17 cellular contexts compared by ENCODE assay signal in genomic region chr20:36527331-36528125, GRCh38. TPM values are rescaled to one million over a fixed set of nuclear protein-coding genes. Genes with fewer than 3 reads are reported as not detected.
DNase-seq lines count a peak whose midpoint lies in the region; ATAC-seq and TF ChIP-seq lines count a peak whose summit lies in the region.
"Had no signal": no experiment of that assay in that cellular context is flagged by ENCODE, and none has a peak within 500 bp of the region (broad histone marks: within the 10 kb centered on the region; RNA-seq: fewer than 3 reads in every experiment).

No MANE protein-coding gene starts in this region.

- H3K27ac Mint-ChIP-seq in activated T-helper 2 cell treated with anti-CD3 and anti-CD28 coated beads, Interferon-gamma antibody, Interleukin-2, Interleukin-4, amounts not matched to agents 10 μg/mL and 5 μg/mL and 100 μg/mL, durations not matched to agents 14 hours and 24 hours and 36 hours: no peak overlapping the region
- H3K27ac Mint-ChIP-seq: activated CD4-positive, alpha-beta memory T cell treated with anti-CD3 and anti-CD28 coated beads, Interleukin-2, amount 10 ng/mL, durations not matched to agents 7 days and 5 days; activated T-cell treated with anti-CD3 and anti-CD28 coated beads, Interleukin-2, amount 50 U/mL, for 72 hours; HFFc6 had no signal

- H3K36me3 ChIP-seq in H7 (replicated peaks; ENCODE audit: control insufficient read depth, insufficient read depth, low read length): peaks cover 15% of the 10 kb centered on the region

- no peaks in the 10 kb centered on the region for H3K27me3 Mint-ChIP-seq in activated T-helper 2 cell treated with anti-CD3 and anti-CD28 coated beads, Interferon-gamma antibody, Interleukin-2, Interleukin-4, amounts not matched to agents 10 μg/mL and 5 μg/mL and 100 μg/mL, durations not matched to agents 14 hours and 24 hours and 36 hours (ENCODE audit: low read depth)
- H3K27me3 Mint-ChIP-seq: activated CD4-positive, alpha-beta memory T cell treated with anti-CD3 and anti-CD28 coated beads, Interleukin-2, amount 10 ng/mL, durations not matched to agents 7 days and 5 days had no signal

- DNase-seq in H7: peak; percentile 26
- DNase-seq in RWPE1 (ENCODE audit: low spot score): no peak
- DNase-seq in right cardiac atrium: peak in 2 of 3 donors; percentile 68 to 76
- peak; percentile 54 for DNase-seq in sciatic nerve (ENCODE audit: low spot score)
- no peak for DNase-seq in activated CD8-positive, alpha-beta memory T cell treated with anti-CD3 and anti-CD28 coated beads, Interleukin-2, amount 50 U/mL, for 4 hours
- no peak for DNase-seq in DMS79 treated with DMSO at 0.1 percent for 48 hours (lab: John Stamatoyannopoulos, UW)
- no peak for DNase-seq in iPS-NIHi11 (ENCODE audit: low spot score)
- DNase-seq in activated T-helper 2 cell treated with anti-CD3 and anti-CD28 coated beads, Interferon-gamma antibody, Interleukin-2, Interleukin-4, amounts not matched to agents 10 μg/mL and 5 μg/mL and 100 μg/mL, durations not matched to agents 14 hours and 24 hours and 36 hours (ENCODE audit: low spot score): no peak
- DNase-seq: activated CD4-positive, alpha-beta memory T cell treated with anti-CD3 and anti-CD28 coated beads, Interleukin-2, amount 10 ng/mL, durations not matched to agents 7 days and 5 days; activated T-cell treated with anti-CD3 and anti-CD28 coated beads, Interleukin-2, amount 50 U/mL, for 72 hours; cortex of kidney; erythroblast; HFFc6; NCI-H2081 treated with DMSO at 0.1 percent for 48 hours; NCI-H748 treated with DMSO at 0.1 percent for 48 hours had no signal

- H3K27ac ChIP-seq in RWPE1 (peak overlapping the region; percentile 8), right cardiac atrium (ENCODE audit: low read length) (no peak overlapping the region)
- H3K27ac ChIP-seq: upper lobe of left lung had no signal

- 81% methylated on average over 32 of the region's 32 CpGs for WGBS in right cardiac atrium

- intact Hi-C loops in right cardiac atrium (cut with DNase I) (no loop called here), sciatic nerve (cut with DNase I) (no loop called here)
- intact Hi-C loops in activated T-helper 2 cell treated with anti-CD3 and anti-CD28 coated beads, Interferon-gamma antibody, Interleukin-2, Interleukin-4, amounts not matched to agents 10 μg/mL and 5 μg/mL and 100 μg/mL, durations not matched to agents 14 hours and 24 hours and 36 hours (cut with micrococcal nuclease): no loop called here

- H3K27me3 ChIP-seq in H7 (ENCODE audit: control insufficient read depth, insufficient read depth, low read length) (no peaks in the 10 kb centered on the region), right cardiac atrium (ENCODE audit: control insufficient read depth, insufficient read depth) (no peaks in the 10 kb centered on the region)
- H3K27me3 ChIP-seq: BLaER1, upper lobe of left lung had no signal

- H3K4me3 Mint-ChIP-seq in activated T-helper 2 cell treated with anti-CD3 and anti-CD28 coated beads, Interferon-gamma antibody, Interleukin-2, Interleukin-4, amounts not matched to agents 10 μg/mL and 5 μg/mL and 100 μg/mL, durations not matched to agents 14 hours and 24 hours and 36 hours (ENCODE audit: low read depth): no peak overlapping the region
- H3K4me3 Mint-ChIP-seq: activated CD4-positive, alpha-beta memory T cell treated with anti-CD3 and anti-CD28 coated beads, Interleukin-2, amount 10 ng/mL, durations not matched to agents 7 days and 5 days; activated T-cell treated with anti-CD3 and anti-CD28 coated beads, Interleukin-2, amount 50 U/mL, for 72 hours; HFFc6 had no signal

- H3K9me3 Mint-ChIP-seq in activated T-helper 2 cell treated with anti-CD3 and anti-CD28 coated beads, Interferon-gamma antibody, Interleukin-2, Interleukin-4, amounts not matched to agents 10 μg/mL and 5 μg/mL and 100 μg/mL, durations not matched to agents 14 hours and 24 hours and 36 hours: no peaks in the 10 kb centered on the region
- H3K9me3 Mint-ChIP-seq: activated CD4-positive, alpha-beta memory T cell treated with anti-CD3 and anti-CD28 coated beads, Interleukin-2, amount 10 ng/mL, durations not matched to agents 7 days and 5 days; activated T-cell treated with anti-CD3 and anti-CD28 coated beads, Interleukin-2, amount 50 U/mL, for 72 hours; HFFc6 had no signal

- no peaks in the 10 kb centered on the region for H3K9me3 ChIP-seq in right cardiac atrium (ENCODE audit: control insufficient read depth, low read length)
- H3K9me3 ChIP-seq: BLaER1, upper lobe of left lung had no signal

- ATAC-seq in right cardiac atrium (peak; percentile 43 to 46), sciatic nerve (peak; percentile 48)
- ATAC-seq: activated T-cell treated with anti-CD3 and anti-CD28 coated beads, Interleukin-2, amount 50 U/mL, for 72 hours had no signal

- H3K36me3 Mint-ChIP-seq in activated T-helper 2 cell treated with anti-CD3 and anti-CD28 coated beads, Interferon-gamma antibody, Interleukin-2, Interleukin-4, amounts not matched to agents 10 μg/mL and 5 μg/mL and 100 μg/mL, durations not matched to agents 14 hours and 24 hours and 36 hours (ENCODE audit: low read depth): peaks cover 10% of the 10 kb centered on the region

- POLR2A ChIA-PET in RWPE1 (lab: Yijun Ruan, JAX; ENCODE audit: low non-redundant PET): no interaction called here

- TF ChIP-seq CTCF in RWPE1 (conservative IDR thresholded peaks at IDR 0.05; ENCODE audit: low read depth): no peak

- CTCF ChIA-PET in RWPE1 (lab: Yijun Ruan, JAX): interaction anchor here (0.6 to 1.1 kb wide), 3 partner anchors 9 to 72 kb away, joined by 3 to 4 read pairs (median 3); no protein-coding TSS in a partner anchor

- H3K4me3 ChIP-seq in H7 (ENCODE audit: insufficient read depth, low read depth, low read length): no peak overlapping the region
- no peak overlapping the region for H3K4me3 ChIP-seq in right cardiac atrium (ENCODE audit: low read length)
- H3K4me3 ChIP-seq: BLaER1, upper lobe of left lung had no signal

- H3K4me1 ChIP-seq in right cardiac atrium (ENCODE audit: control insufficient read depth, insufficient read depth, low read length): no peaks in the 10 kb centered on the region

- H3K4me1 Mint-ChIP-seq in activated T-helper 2 cell treated with anti-CD3 and anti-CD28 coated beads, Interferon-gamma antibody, Interleukin-2, Interleukin-4, amounts not matched to agents 10 μg/mL and 5 μg/mL and 100 μg/mL, durations not matched to agents 14 hours and 24 hours and 36 hours (ENCODE audit: low read depth): no peaks in the 10 kb centered on the region
- H3K4me1 Mint-ChIP-seq: activated CD4-positive, alpha-beta memory T cell treated with anti-CD3 and anti-CD28 coated beads, Interleukin-2, amount 10 ng/mL, durations not matched to agents 7 days and 5 days had no signal

RNA-seq across cellular contexts. Expression of gene MYL9, which starts 13.8 kb away (rescaled TPM):
- total RNA-seq in H7 (2014; rRNA removed; shearing (Covaris generic)): 23.4 and 25.0 TPM in 2 replicates
- total RNA-seq in right cardiac atrium (1,000 to 10,000 TPM; 1,717 to 2,567 (median 2,144) TPM), sciatic nerve (709 TPM)
- 1,393 TPM for polyA plus RNA-seq in right cardiac atrium
- 4.0 and 4.2 TPM in 2 replicates for total RNA-seq in activated T-helper 2 cell treated with anti-CD3 and anti-CD28 coated beads, Interferon-gamma antibody, Interleukin-2, Interleukin-4, amounts not matched to agents 10 μg/mL and 5 μg/mL and 100 μg/mL, durations not matched to agents 14 hours and 24 hours and 36 hours

RNA-seq across cellular contexts. Expression of gene TGIF2, which starts 45.9 kb away (rescaled TPM):
- total RNA-seq in H7 (2014; rRNA removed; shearing (Covaris generic)): 46.9 and 53.4 TPM in 2 replicates
- total RNA-seq in right cardiac atrium (10 to 100 TPM in 2 of 4 donors, 1 to 10 TPM in 2; 9.9 to 13.4 (median 10.1) TPM), sciatic nerve (25.3 TPM)
- 4.9 TPM for polyA plus RNA-seq in right cardiac atrium
- 44.3 and 50.6 TPM in 2 replicates for total RNA-seq in activated T-helper 2 cell treated with anti-CD3 and anti-CD28 coated beads, Interferon-gamma antibody, Interleukin-2, Interleukin-4, amounts not matched to agents 10 μg/mL and 5 μg/mL and 100 μg/mL, durations not matched to agents 14 hours and 24 hours and 36 hours

Comparison
In these comparisons a context has a peak if more than half of its experiments do, and no peak if none do; other contexts are left out.
1. DNase-seq: peak in H7 (single experiment), right cardiac atrium (2 of 3) and sciatic nerve (single experiment); none in RWPE1 (single experiment), activated CD8-positive, alpha-beta memory T cell treated with anti-CD3 and anti-CD28 coated beads, Interleukin-2, amount 50 U/mL, for 4 hours (single experiment), DMS79 treated with DMSO at 0.1 percent for 48 hours (single experiment), iPS-NIHi11 (single experiment) and activated T-helper 2 cell treated with anti-CD3 and anti-CD28 coated beads, Interferon-gamma antibody, Interleukin-2, Interleukin-4, amounts not matched to agents 10 μg/mL and 5 μg/mL and 100 μg/mL, durations not matched to agents 14 hours and 24 hours and 36 hours (single experiment).
2. RNA of gene MYL9, which starts 13.8 kb away (total RNA-seq): 1,717 to 2,567 TPM in right cardiac atrium and 709 TPM in sciatic nerve (single experiment); 23.4 to 25.0 TPM in H7 and 4.0 to 4.2 TPM in activated T-helper 2 cell treated with anti-CD3 and anti-CD28 coated beads, Interferon-gamma antibody, Interleukin-2, Interleukin-4, amounts not matched to agents 10 μg/mL and 5 μg/mL and 100 μg/mL, durations not matched to agents 14 hours and 24 hours and 36 hours; every median in the first group is over 10 times any median in the second.